Comparison of ENCODE assay signal across 13 cellular contexts in genomic region chr2:237980087-237980486, GRCh38. TPM values are rescaled to one million over a fixed set of nuclear protein-coding genes. Genes with fewer than 3 reads are reported as not detected.
DNase-seq lines count a peak whose midpoint lies in the region; ATAC-seq and TF ChIP-seq lines count a peak whose summit lies in the region.
"Had no signal": no experiment of that assay in that cellular context is flagged by ENCODE, and none has a peak within 500 bp of the region (broad histone marks: within the 10 kb centered on the region; RNA-seq: fewer than 3 reads in every experiment).

No MANE protein-coding gene starts in this region.

- peaks cover 75% of the 10 kb centered on the region for H3K36me3 Mint-ChIP-seq in activated T-cell treated with anti-CD3 and anti-CD28 coated beads, Interleukin-2, amount 50 U/mL, for 24 hours (ENCODE audit: low read depth)
- H3K36me3 Mint-ChIP-seq in activated T-helper 17 cell treated with anti-CD3 and anti-CD28 coated beads, Interleukin-2, amount 50 U/mL, for 72 hours (ENCODE audit: low read depth) = peaks cover 51% of the 10 kb centered on the region

- no peak for DNase-seq in activated T-cell treated with anti-CD3 and anti-CD28 coated beads, Interleukin-2, amount 50 U/mL, for 24 hours
- no peak for DNase-seq in activated T-cell treated with anti-CD3 and anti-CD28 coated beads, Interleukin-2, amount 50 U/mL, for 48 hours
- peak; percentile 52 for DNase-seq in inferior parietal cortex (ENCODE audit: extremely low spot score)
- DNase-seq in substantia nigra (lab: John Stamatoyannopoulos, UW) = peak in 39 of 49 donors; percentile 10 to 89 (median 47)
- no peak for DNase-seq in stomach
- no peak for DNase-seq in KG1 (lab: John Stamatoyannopoulos, UW)
- DNase-seq: central memory CD4-positive, alpha-beta T cell; NCI-H1105; NCI-H510A treated with DMSO at 0.1 percent for 48 hours; ovary; SIG-M5 had no signal

- 50 to 67% (median 65%) methylated on average over 1 of the region's 1 CpG for WGBS in stomach, 5 donors

- H3K4me3 Mint-ChIP-seq in activated T-cell treated with anti-CD3 and anti-CD28 coated beads, Interleukin-2, amount 50 U/mL, for 24 hours = no peak overlapping the region
- peak overlapping the region; percentile 54 for H3K4me3 Mint-ChIP-seq in activated T-helper 17 cell treated with anti-CD3 and anti-CD28 coated beads, Interleukin-2, amount 50 U/mL, for 72 hours

- peak overlapping the region; percentile 94 for H3K27ac ChIP-seq in substantia nigra (ENCODE audit: low read depth, low read length, poor library complexity, severe bottlenecking)
- no peak overlapping the region for H3K27ac ChIP-seq in stomach
- H3K27ac ChIP-seq: ovary had no signal

- TF ChIP-seq EP300 in stomach (IDR thresholded peaks at IDR 0.05) = no peak

- no peaks in the 10 kb centered on the region for H3K27me3 ChIP-seq in stomach
- H3K27me3 ChIP-seq: ovary had no signal

- ATAC-seq in activated T-helper 17 cell treated with anti-CD3 and anti-CD28 coated beads, Interleukin-2, amount 50 U/mL, for 72 hours (replicated peaks) = no peak
- no peak for ATAC-seq in HG03469 (IDR thresholded peaks at IDR 0.05; ENCODE audit: unreplicated experiment)

- H3K27ac Mint-ChIP-seq in activated T-cell treated with anti-CD3 and anti-CD28 coated beads, Interleukin-2, amount 50 U/mL, for 24 hours = peak overlapping the region; percentile 92
- peak overlapping the region; percentile 85 for H3K27ac Mint-ChIP-seq in activated T-helper 17 cell treated with anti-CD3 and anti-CD28 coated beads, Interleukin-2, amount 50 U/mL, for 72 hours

- intact Hi-C loops in stomach (cut with DNase I; ENCODE audit: low total_unique reads) = no loop called here

- peaks cover 7 to 46% (median 32%) of the 10 kb centered on the region in 4 donors for H3K4me1 ChIP-seq in stomach

- TF ChIP-seq POLR2A in stomach (IDR thresholded peaks at IDR 0.05) = no peak

- no peaks in the 10 kb centered on the region for H3K9me3 Mint-ChIP-seq in activated T-cell treated with anti-CD3 and anti-CD28 coated beads, Interleukin-2, amount 50 U/mL, for 24 hours
- no peaks in the 10 kb centered on the region for H3K9me3 Mint-ChIP-seq in activated T-helper 17 cell treated with anti-CD3 and anti-CD28 coated beads, Interleukin-2, amount 50 U/mL, for 72 hours

- H3K4me3 ChIP-seq in stomach = no peak overlapping the region
- H3K4me3 ChIP-seq: ovary had no signal

- H3K9me3 ChIP-seq in stomach = no peaks in the 10 kb centered on the region
- H3K9me3 ChIP-seq: ovary had no signal

- TF ChIP-seq CTCF in stomach (IDR thresholded peaks at IDR 0.05) = no peak

- no peaks in the 10 kb centered on the region for H3K27me3 Mint-ChIP-seq in activated T-cell treated with anti-CD3 and anti-CD28 coated beads, Interleukin-2, amount 50 U/mL, for 24 hours
- no peaks in the 10 kb centered on the region for H3K27me3 Mint-ChIP-seq in activated T-helper 17 cell treated with anti-CD3 and anti-CD28 coated beads, Interleukin-2, amount 50 U/mL, for 72 hours

- H3K4me1 Mint-ChIP-seq in activated T-cell treated with anti-CD3 and anti-CD28 coated beads, Interleukin-2, amount 50 U/mL, for 24 hours (ENCODE audit: low read depth) = peaks cover 64% of the 10 kb centered on the region
- peaks cover 45% of the 10 kb centered on the region for H3K4me1 Mint-ChIP-seq in activated T-helper 17 cell treated with anti-CD3 and anti-CD28 coated beads, Interleukin-2, amount 50 U/mL, for 72 hours

- peaks cover 0 to 25% (median 13%) of the 10 kb centered on the region in 4 donors for H3K36me3 ChIP-seq in stomach
- H3K36me3 ChIP-seq: ovary had no signal

RNA-seq across cellular contexts. Expression of gene UBE2F, which starts 13.3 kb away (rescaled TPM):
- total RNA-seq in activated T-helper 17 cell treated with anti-CD3 and anti-CD28 coated beads, Interleukin-2, amount 50 U/mL, for 72 hours = 10 to 100 TPM; 38.9 to 44.7 TPM
- total RNA-seq in stomach = 10 to 100 TPM in 3 of 5 donors, 1 to 10 TPM in 1, not detected in 1; 6.4 to 87.0 (median 28.8) TPM
- 10 to 100 TPM; 44.9 to 63.1 (median 60.2) TPM for polyA plus RNA-seq in stomach

Comparison
In these comparisons a context has a peak if more than half of its experiments do, and no peak if none do; other contexts are left out.
1. DNase-seq: peak in inferior parietal cortex (single experiment) and substantia nigra (39 of 49); none in activated T-cell treated with anti-CD3 and anti-CD28 coated beads, Interleukin-2, amount 50 U/mL, for 24 hours (single experiment), activated T-cell treated with anti-CD3 and anti-CD28 coated beads, Interleukin-2, amount 50 U/mL, for 48 hours (0 of 2), stomach (single experiment) and KG1 (single experiment).